ENCODE assay signal across 13 cellular contexts in the genomic region with DNA sequence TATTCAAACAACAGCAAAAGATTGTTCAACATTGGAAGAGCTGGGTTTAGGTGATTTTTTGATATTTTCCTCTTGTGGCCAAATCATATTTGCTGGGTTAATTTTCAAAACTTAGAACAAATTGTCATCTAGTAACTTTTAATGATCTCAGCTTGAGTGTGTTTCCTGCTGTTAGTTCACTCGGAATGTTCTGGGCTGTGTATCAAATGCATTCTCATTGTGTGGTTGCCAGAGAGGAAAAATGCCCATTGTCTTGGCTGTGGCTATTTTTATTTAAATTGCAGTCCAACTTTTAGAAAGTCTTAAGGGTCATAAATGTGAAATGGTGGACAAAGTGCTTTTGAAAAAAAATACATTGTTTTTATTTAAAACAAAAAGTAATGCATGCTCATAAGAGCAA.
DNase-seq lines count a peak whose midpoint lies in the region; ATAC-seq and TF ChIP-seq lines count a peak whose summit lies in the region.
"Had no signal": no experiment of that assay in that cellular context is flagged by ENCODE, and none has a peak within 500 bp of the region (broad histone marks: within the 10 kb centered on the region; RNA-seq: fewer than 3 reads in every experiment).

No MANE protein-coding gene starts in this region.

- TF ChIP-seq POLR2A in sigmoid colon (IDR thresholded peaks at IDR 0.05) (no peak), lower leg skin (IDR thresholded peaks at IDR 0.05) (no peak)

- H3K4me3 ChIP-seq in mammary epithelial cell (replicated peaks in 1 of 3; ENCODE audit: insufficient read depth in 1 of 3, low read depth in 2 of 3, low read length in 3 of 3) (no peak overlapping the region), sigmoid colon (no peak overlapping the region), lower leg skin (ENCODE audit: low read depth, poor library complexity, severe bottlenecking) (no peak overlapping the region)

- no peak for TF ChIP-seq CTCF in C4-2B (conservative IDR thresholded peaks at IDR 0.05)
- no peak for TF ChIP-seq CTCF in mammary epithelial cell (conservative IDR thresholded peaks at IDR 0.05 in 1 of 2, IDR thresholded peaks at IDR 0.05 in 1 of 2; ENCODE audit: extremely low read depth in 1 of 2, insufficient read depth in 1 of 2, low read depth in 1 of 2, low read length in 2 of 2)
- TF ChIP-seq CTCF in sigmoid colon (IDR thresholded peaks at IDR 0.05), result no peak
- TF ChIP-seq CTCF in lower leg skin (IDR thresholded peaks at IDR 0.05), result no peak
- no peak for TF ChIP-seq CTCF in GM13976 (IDR thresholded peaks at IDR 0.05; ENCODE audit: borderline replicate concordance, control extremely low read depth, extremely low read depth, insufficient read depth, missing control alignments)

- 11% methylated on average over 1 of the region's 1 CpG for WGBS in mammary epithelial cell (ENCODE audit: low coverage, missing lambda C conversion rate)
- WGBS in sigmoid colon, 2 donors, result 55 to 67% methylated on average over 1 of the region's 1 CpG
- 6 to 16% methylated on average over 1 of the region's 1 CpG for WGBS in lower leg skin, 2 donors

- H3K27me3 ChIP-seq in mammary epithelial cell (ENCODE audit: insufficient read depth, low read length), result no peaks in the 10 kb centered on the region
- H3K27me3 ChIP-seq in sigmoid colon, result no peaks in the 10 kb centered on the region

- H4K20me1 ChIP-seq in mammary epithelial cell (ENCODE audit: insufficient read depth, low read length), result no peaks in the 10 kb centered on the region

- no peaks in the 10 kb centered on the region for H3K4me1 ChIP-seq in mammary epithelial cell (ENCODE audit: insufficient read depth, low read length)
- peaks cover 0 to 30% (median 28%) of the 10 kb centered on the region in 4 donors for H3K4me1 ChIP-seq in sigmoid colon

- no peaks in the 10 kb centered on the region for H3K36me3 ChIP-seq in mammary epithelial cell (ENCODE audit: insufficient read depth, low read length)
- H3K36me3 ChIP-seq in sigmoid colon, result no peaks in the 10 kb centered on the region

- CTCF ChIA-PET in mammary epithelial cell (lab: Charles Lee; ENCODE audit: low non-redundant PET), result no interaction called here

- H2AFZ ChIP-seq in mammary epithelial cell (ENCODE audit: low read depth, low read length), result no peak overlapping the region

- intact Hi-C loops in mammary epithelial cell (cut with micrococcal nuclease), result no loop called here
- intact Hi-C loops in left ventricle myocardium superior (cut with micrococcal nuclease), result no loop called here
- intact Hi-C loops in sigmoid colon (cut with DNase I), result no loop called here
- intact Hi-C loops in lower leg skin (cut with DNase I; ENCODE audit: low total_unique reads), result no loop called here

- H3K4me2 ChIP-seq in mammary epithelial cell (ENCODE audit: insufficient read depth, low read depth, low read length), result peak overlapping the region; percentile 8

- in situ Hi-C loops in mammary epithelial cell (cut with MboI; ENCODE audit: low sequenced_read_pairs in 2 of 2) (no loop called here), GM13976 (cut with MboI; ENCODE audit: low sequenced_read_pairs, unreplicated experiment) (no loop called here)

- H3K9me3 ChIP-seq in mammary epithelial cell (replicated peaks; ENCODE audit: insufficient read depth, low read length), result no peaks in the 10 kb centered on the region
- no peaks in the 10 kb centered on the region for H3K9me3 ChIP-seq in sigmoid colon

- BruUV-seq in mammary epithelial cell (replicated peaks; lab: Mats Ljungman, UMichigan), result no TSS peak

- H3K9ac ChIP-seq in mammary epithelial cell (ENCODE audit: insufficient read depth, low read length), result no peak overlapping the region

- dilution Hi-C loops in mammary epithelial cell (cut with HindIII; ENCODE audit: low sequenced_read_pairs), result no loop called here

- ATAC-seq in left ventricle myocardium superior, result peak; percentile 87
- ATAC-seq in GM18858 (IDR thresholded peaks at IDR 0.05; ENCODE audit: unreplicated experiment), result no peak

- peak overlapping the region; percentile 34; the same call in 1 of the 2 replicates for H3K27ac ChIP-seq in C4-2B
- H3K27ac ChIP-seq in mammary epithelial cell (ENCODE audit: insufficient read depth, low read depth, low read length), result no peak overlapping the region
- H3K27ac ChIP-seq in sigmoid colon, result peak overlapping the region in 3 of 4 donors; percentile 37 to 63 (median 44)

- no peak for TF ChIP-seq EP300 in sigmoid colon (IDR thresholded peaks at IDR 0.05)

- H3K79me2 ChIP-seq in mammary epithelial cell (ENCODE audit: insufficient read depth, low read length), result no peaks in the 10 kb centered on the region

- peak; percentile 24 for DNase-seq in mammary epithelial cell
- no peak for DNase-seq in left ventricle myocardium superior
- DNase-seq in sigmoid colon, result no peak
- DNase-seq in lower leg skin (ENCODE audit: low spot score in 2 of 2), result no peak
- no peak for DNase-seq in germinal center (ENCODE audit: low spot score)
- DNase-seq in GM13976 (ENCODE audit: low spot score), result no peak
- DNase-seq: activated effector memory CD4-positive, alpha-beta T cell treated with Interleukin-2 at 50 U/mL for 16 hours; CD4-positive, alpha-beta memory T cell; glutamatergic neuron; NCI-H1436 treated with DMSO at 0.1 percent for 48 hours; NK-92 treated with Interleukin-12 subunit alpha and Interleukin-12 subunit beta, amount 100 ng/mL, for 24 hours had no signal
